In genomic region chr5:149141224-149141956, GRCh38 we compare ENCODE assay signal across 8 cellular contexts. TPM values are rescaled to one million over a fixed set of nuclear protein-coding genes. Genes with fewer than 3 reads are reported as not detected.
DNase-seq lines count a peak whose midpoint lies in the region; ATAC-seq and TF ChIP-seq lines count a peak whose summit lies in the region.

Gene ABLIM3, plus strand, starts transcription at chr5:149141493. Its CDS starts 603 bp downstream, at chr5:149142096.

- H3K36me3 ChIP-seq in mesodermal cell (ENCODE audit: control insufficient read depth, insufficient read depth, low read length), result no peaks in the 10 kb centered on the region

- 5 to 11% methylated on average over 41 to 49 of the region's 54 CpGs for WGBS in mesodermal cell (ENCODE audit: insufficient coverage in 2 of 2), 2 experiments

- peaks cover 3% of the 10 kb centered on the region for H3K4me1 ChIP-seq in mesodermal cell (ENCODE audit: control insufficient read depth, insufficient read depth, low read length, poor library complexity, severe bottlenecking)

- peak within 1 kb of the TSS; percentile 51 for H3K4me3 ChIP-seq in mesodermal cell (ENCODE audit: extremely low read depth, insufficient read depth, low read length, poor library complexity, severe bottlenecking)

- DNase-seq in NCI-H69 (lab: John Stamatoyannopoulos, UW), result peak; percentile 66
- peak; percentile 71 for DNase-seq in activated CD8-positive, alpha-beta memory T cell treated with anti-CD3 and anti-CD28 coated beads, Interleukin-2, amount 50 U/mL, for 4 hours
- DNase-seq in stimulated activated CD8-positive, alpha-beta memory T cell treated with anti-CD3 and anti-CD28 coated beads, Interleukin-15, amount 100 ng/mL, for 1 hour (ENCODE audit: low read depth), result peak; percentile 23

- TF ChIP-seq CTCF in 22Rv1 (IDR thresholded peaks at IDR 0.05), result peak; percentile 97

- in situ Hi-C loops in endometrial microvascular endothelial cells (cut with HindIII; ENCODE audit: inconsistent ontology term, low pct_unique_long_range_greater_than_20kb, low sequenced_read_pairs), result no loop called here

- no peak within 1 kb of the TSS for H3K27ac ChIP-seq in 22Rv1
- no peak within 1 kb of the TSS for H3K27ac ChIP-seq in mesodermal cell (ENCODE audit: low read depth, low read length, severe bottlenecking)

- H3K9me3 ChIP-seq in mesodermal cell (ENCODE audit: control insufficient read depth, low read length), result no peaks in the 10 kb centered on the region

- peak; percentile 96 for ATAC-seq in GM18502 (IDR thresholded peaks at IDR 0.05; ENCODE audit: poor library complexity, unreplicated experiment)
- ATAC-seq in HG03039 (IDR thresholded peaks at IDR 0.05; ENCODE audit: unreplicated experiment), result peak; percentile 89

RNA-seq across cellular contexts. Expression of gene ABLIM3, which starts in this region (rescaled TPM):
- 62.1 TPM for total RNA-seq in endometrial microvascular endothelial cells (ENCODE audit: inconsistent ontology term)
- polyA plus RNA-seq in mesodermal cell (2013, experiment 1 of 2), result 3.6 TPM
- 3.3 TPM for polyA plus RNA-seq in mesodermal cell (2013, experiment 2 of 2)
